8 cellular contexts compared by ENCODE assay signal in genomic region chr11:95066721-95067041, GRCh38. TPM values are rescaled to one million over a fixed set of nuclear protein-coding genes. Genes with fewer than 3 reads are reported as not detected.
DNase-seq lines count a peak whose midpoint lies in the region; ATAC-seq and TF ChIP-seq lines count a peak whose summit lies in the region.

A gene with protein sequence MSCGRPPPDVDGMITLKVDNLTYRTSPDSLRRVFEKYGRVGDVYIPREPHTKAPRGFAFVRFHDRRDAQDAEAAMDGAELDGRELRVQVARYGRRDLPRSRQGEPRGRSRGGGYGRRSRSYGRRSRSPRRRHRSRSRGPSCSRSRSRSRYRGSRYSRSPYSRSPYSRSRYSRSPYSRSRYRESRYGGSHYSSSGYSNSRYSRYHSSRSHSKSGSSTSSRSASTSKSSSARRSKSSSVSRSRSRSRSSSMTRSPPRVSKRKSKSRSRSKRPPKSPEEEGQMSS (plus strand): TSS chr11:95066919. CDS start chr11:95067227, 308 bp downstream.

- TF ChIP-seq CTCF in HCT116 (IDR thresholded peaks at IDR 0.05 in 2 of 3, conservative IDR thresholded peaks at IDR 0.05 in 1 of 3; ENCODE audit: borderline replicate concordance in 1 of 3, insufficient read depth in 1 of 3, low read depth in 2 of 3, low read length in 2 of 3) (no peak), brain microvascular endothelial cell (IDR thresholded peaks at IDR 0.05; ENCODE audit: low read depth, low read length, missing control alignments) (no peak), left lung (IDR thresholded peaks at IDR 0.05) (no peak)

- H3K27ac ChIP-seq in HCT116 (ENCODE audit: low read depth, low read length) (peak within 1 kb of the TSS; percentile 96), brain microvascular endothelial cell (peak within 1 kb of the TSS; percentile 79), left lung (peak within 1 kb of the TSS; percentile 96 to 97), temporal lobe (ENCODE audit: low read depth, low read length) (peak within 1 kb of the TSS; percentile 96)

- H2AFZ ChIP-seq in HCT116 (ENCODE audit: low read depth, low read length, poor library complexity, severe bottlenecking), result peak within 1 kb of the TSS; percentile 59

- CTCF ChIA-PET in HCT116 (lab: Charles Lee), result interaction anchor here (0.8 to 3.4 kb wide), 10 partner anchors 10 to 93 kb away, joined by 3 to 23 read pairs (median 3); partner anchors contain the start of genes CWC15, ENDOD1 and KDM4D

- POLR2A ChIA-PET in HCT116 (lab: Charles Lee), result interaction anchor here (0.6 to 3.1 kb wide), 19 partner anchors 8 to 724 kb away, joined by 3 to 36 read pairs (median 4); partner anchors contain the start of genes CEP57, CWC15, ENDOD1 and KDM4D

- H4K20me1 ChIP-seq in HCT116 (ENCODE audit: insufficient read depth), result no peaks in the 10 kb centered on the region

- peak; percentile 71 for DNase-seq in HCT116 (ENCODE audit: low read depth, low spot score)
- DNase-seq in NCI-H1105 (lab: John Stamatoyannopoulos, UW), result peak; percentile 77
- no peak for DNase-seq in brain microvascular endothelial cell
- no peak for DNase-seq in left lung
- no peak for DNase-seq in OCI-M2 (lab: John Stamatoyannopoulos, UW; ENCODE audit: unreplicated experiment)
- DNase-seq in OCI-M1 (lab: John Stamatoyannopoulos, UW), result no peak

- peak within 1 kb of the TSS; percentile 79 for H3K9ac ChIP-seq in HCT116 (ENCODE audit: low read length)

- H3K27me3 ChIP-seq in HCT116 (ENCODE audit: insufficient read depth, low read length), result no peaks in the 10 kb centered on the region
- no peaks in the 10 kb centered on the region for H3K27me3 ChIP-seq in brain microvascular endothelial cell (replicated peaks)
- no peaks in the 10 kb centered on the region for H3K27me3 ChIP-seq in left lung

- no peaks in the 10 kb centered on the region for H3K9me3 ChIP-seq in HCT116 (ENCODE audit: control insufficient read depth in 1 of 2, insufficient read depth in 1 of 2, low read depth in 1 of 2, low read length in 2 of 2)
- H3K9me3 ChIP-seq in left lung, result no peaks in the 10 kb centered on the region

- in situ Hi-C loops in brain microvascular endothelial cell (cut with HindIII; ENCODE audit: low pct_ligation_motif_present, low sequenced_read_pairs), result no loop called here

- RAD21 ChIA-PET in HCT116 (lab: Charles Lee; ENCODE audit: low non-redundant PET in 1 of 2, low total read pairs in 2 of 2, uncharacterized antibody in 2 of 2, unreplicated experiment in 2 of 2), result interaction anchor here in 1 of 2 experiments (1.0 to 1.2 kb wide), 2 partner anchors 42 to 93 kb away, joined by 3 read pairs; partner anchors contain the start of genes CWC15 and KDM4D

- peaks cover 26% of the 10 kb centered on the region for H3K79me2 ChIP-seq in HCT116 (ENCODE audit: insufficient read depth, low read length)

- H3K9me2 ChIP-seq in HCT116 (ENCODE audit: insufficient read depth), result no peaks in the 10 kb centered on the region

- no peaks in the 10 kb centered on the region for H3K36me3 ChIP-seq in HCT116 (ENCODE audit: control insufficient read depth in 1 of 2, insufficient read depth in 2 of 2, low read length in 2 of 2)
- H3K36me3 ChIP-seq in brain microvascular endothelial cell (replicated peaks), result no peaks in the 10 kb centered on the region
- H3K36me3 ChIP-seq in left lung, result no peaks in the 10 kb centered on the region

- H3K4me1 ChIP-seq in HCT116 (ENCODE audit: control insufficient read depth in 1 of 2, insufficient read depth in 2 of 2, low read length in 2 of 2) (peaks cover 14 to 16% of the 10 kb centered on the region in 2 experiments), left lung (peaks cover 7 to 28% of the 10 kb centered on the region in 2 donors)

- TF ChIP-seq RAD21 in HCT116 (IDR thresholded peaks at IDR 0.05; ENCODE audit: low read depth), result no peak; the same call in 1 of the 2 replicates

- TF ChIP-seq POLR2A in HCT116 (IDR thresholded peaks at IDR 0.05; ENCODE audit: borderline replicate concordance, extremely low read depth, insufficient read depth, insufficient read length), result no peak

- H3K4me3 ChIP-seq in HCT116 (replicated peaks in 1 of 2; ENCODE audit: low read depth in 1 of 2, low read length in 2 of 2) (peak within 1 kb of the TSS; percentile 69 to 84), brain microvascular endothelial cell (ENCODE audit: low read depth, low read length) (peak within 1 kb of the TSS; percentile 82), left lung (peak within 1 kb of the TSS; percentile 65 to 67)

- peak; percentile 18 for ATAC-seq in GM18519 (IDR thresholded peaks at IDR 0.05; ENCODE audit: low FRiP score, unreplicated experiment)
- ATAC-seq in HCT116, result peak; percentile 68
- peak; percentile 67 for ATAC-seq in left lung

- BruUV-seq in HCT116 (replicated peaks; lab: Mats Ljungman, UMichigan), result no TSS peak

- intact Hi-C loops in HCT116 (cut with micrococcal nuclease) (loop anchor here (5.0 kb wide), 4 partner anchors 41 to 1361 kb away; partner anchors contain the start of gene FAM76B), left lung (cut with DNase I) (no loop called here)

- H3K4me2 ChIP-seq in HCT116 (ENCODE audit: low read length), result peak within 1 kb of the TSS; percentile 79

TF ChIP-seq in HCT116, 20 proteins besides CTCF, POLR2A, EP300 and RAD21:
- TF ChIP-seq POLR2AphosphoS5 (IDR thresholded peaks at IDR 0.05; ENCODE audit: low read depth, low read length) (0 out of 2 replicates have a peak, but pooled peaks have one; percentile 90), YY1 (IDR thresholded peaks at IDR 0.05; ENCODE audit: extremely low read depth, insufficient replicate concordance, low read depth, low read length) (no peak), SP1 (IDR thresholded peaks at IDR 0.05; ENCODE audit: low read depth) (peak; percentile 33), JUND (IDR thresholded peaks at IDR 0.05) (0 out of 2 replicates have a peak, but pooled peaks have one; percentile 8), MAX (IDR thresholded peaks at IDR 0.05) (no peak), FOSL1 (IDR thresholded peaks at IDR 0.05; ENCODE audit: low read depth) (no peak), ELF1 (IDR thresholded peaks at IDR 0.05; ENCODE audit: borderline replicate concordance, low read depth) (0 out of 2 replicates have a peak, but pooled peaks have one; percentile 13), SRF (IDR thresholded peaks at IDR 0.05; ENCODE audit: low read depth) (no peak), EGR1 (IDR thresholded peaks at IDR 0.05; ENCODE audit: low read depth) (peak; percentile 0; the same call in 1 of the 2 replicates)
- TF ChIP-seq, protein P1, sequence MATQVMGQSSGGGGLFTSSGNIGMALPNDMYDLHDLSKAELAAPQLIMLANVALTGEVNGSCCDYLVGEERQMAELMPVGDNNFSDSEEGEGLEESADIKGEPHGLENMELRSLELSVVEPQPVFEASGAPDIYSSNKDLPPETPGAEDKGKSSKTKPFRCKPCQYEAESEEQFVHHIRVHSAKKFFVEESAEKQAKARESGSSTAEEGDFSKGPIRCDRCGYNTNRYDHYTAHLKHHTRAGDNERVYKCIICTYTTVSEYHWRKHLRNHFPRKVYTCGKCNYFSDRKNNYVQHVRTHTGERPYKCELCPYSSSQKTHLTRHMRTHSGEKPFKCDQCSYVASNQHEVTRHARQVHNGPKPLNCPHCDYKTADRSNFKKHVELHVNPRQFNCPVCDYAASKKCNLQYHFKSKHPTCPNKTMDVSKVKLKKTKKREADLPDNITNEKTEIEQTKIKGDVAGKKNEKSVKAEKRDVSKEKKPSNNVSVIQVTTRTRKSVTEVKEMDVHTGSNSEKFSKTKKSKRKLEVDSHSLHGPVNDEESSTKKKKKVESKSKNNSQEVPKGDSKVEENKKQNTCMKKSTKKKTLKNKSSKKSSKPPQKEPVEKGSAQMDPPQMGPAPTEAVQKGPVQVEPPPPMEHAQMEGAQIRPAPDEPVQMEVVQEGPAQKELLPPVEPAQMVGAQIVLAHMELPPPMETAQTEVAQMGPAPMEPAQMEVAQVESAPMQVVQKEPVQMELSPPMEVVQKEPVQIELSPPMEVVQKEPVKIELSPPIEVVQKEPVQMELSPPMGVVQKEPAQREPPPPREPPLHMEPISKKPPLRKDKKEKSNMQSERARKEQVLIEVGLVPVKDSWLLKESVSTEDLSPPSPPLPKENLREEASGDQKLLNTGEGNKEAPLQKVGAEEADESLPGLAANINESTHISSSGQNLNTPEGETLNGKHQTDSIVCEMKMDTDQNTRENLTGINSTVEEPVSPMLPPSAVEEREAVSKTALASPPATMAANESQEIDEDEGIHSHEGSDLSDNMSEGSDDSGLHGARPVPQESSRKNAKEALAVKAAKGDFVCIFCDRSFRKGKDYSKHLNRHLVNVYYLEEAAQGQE (IDR thresholded peaks at IDR 0.05; ENCODE audit: low read depth), result no peak
- TF ChIP-seq, protein P2, sequence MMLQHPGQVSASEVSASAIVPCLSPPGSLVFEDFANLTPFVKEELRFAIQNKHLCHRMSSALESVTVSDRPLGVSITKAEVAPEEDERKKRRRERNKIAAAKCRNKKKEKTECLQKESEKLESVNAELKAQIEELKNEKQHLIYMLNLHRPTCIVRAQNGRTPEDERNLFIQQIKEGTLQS (IDR thresholded peaks at IDR 0.05), result no peak

RNA-seq across cellular contexts. Expression of the gene that starts here (rescaled TPM):
- total RNA-seq in HCT116 (2021; ENCODE audit: unreplicated experiment), result 31.0 TPM
- polyA plus RNA-seq in HCT116 (2012), result 18.1 and 28.2 TPM in 2 replicates
- 10 to 100 TPM; 27.5 to 41.7 TPM for total RNA-seq in left lung
- total RNA-seq in temporal lobe, result 20.2 TPM

Comparison
In these comparisons a context has a peak if more than half of its experiments do, and no peak if none do; other contexts are left out.
1. ATAC-seq: peak in every context shown above with its lines; median percentile 68 in HCT116; 67 in left lung; 18 in GM18519.
2. DNase-seq: peak in HCT116 (single experiment) and NCI-H1105 (single experiment); none in brain microvascular endothelial cell (single experiment), left lung (0 of 2), OCI-M2 (single experiment) and OCI-M1 (single experiment).
3. Peak in every context shown above with its lines, with median percentiles within 50 percentile points of each other: H3K27ac ChIP-seq and H3K4me3 ChIP-seq.